Comparison of ENCODE assay signal across 16 cellular contexts in the genomic region with DNA sequence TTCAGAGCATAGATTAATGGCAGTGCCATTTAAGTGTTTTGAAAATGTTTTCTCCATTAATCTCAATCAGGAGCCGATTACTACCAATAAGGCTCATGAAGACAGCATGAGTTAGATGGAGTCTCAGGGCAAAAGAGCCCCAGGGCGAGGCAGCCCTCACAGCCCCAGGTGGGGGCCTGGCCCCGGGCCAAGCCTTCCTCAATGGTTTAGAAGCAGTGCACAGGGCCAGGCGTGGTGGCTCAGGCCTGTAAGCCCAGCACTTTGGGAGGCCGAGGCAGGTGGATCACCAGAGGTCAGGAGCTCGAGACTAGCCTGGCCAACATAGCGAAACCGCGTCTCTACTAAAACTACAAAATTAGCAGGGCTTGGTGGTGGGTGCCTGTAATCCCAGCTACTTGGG.
DNase-seq lines count a peak whose midpoint lies in the region; ATAC-seq and TF ChIP-seq lines count a peak whose summit lies in the region.
"Had no signal": no experiment of that assay in that cellular context is flagged by ENCODE, and none has a peak within 500 bp of the region (broad histone marks: within the 10 kb centered on the region; RNA-seq: fewer than 3 reads in every experiment).

No MANE protein-coding gene starts in this region.

- TF ChIP-seq POLR2A in transverse colon (IDR thresholded peaks at IDR 0.05), result no peak

- ATAC-seq in activated CD8-positive, alpha-beta memory T cell treated with anti-CD3 and anti-CD28 coated beads, Interleukin-2, amount 10 ng/mL, durations not matched to agents 7 days and 5 days, result no peak
- ATAC-seq: GM12878 had no signal

- no peaks in the 10 kb centered on the region for H3K9me3 Mint-ChIP-seq in activated CD8-positive, alpha-beta memory T cell treated with anti-CD3 and anti-CD28 coated beads, Interleukin-2, amount 10 ng/mL, durations not matched to agents 7 days and 5 days (ENCODE audit: low read depth)
- no peaks in the 10 kb centered on the region for H3K9me3 Mint-ChIP-seq in type B pancreatic cell

- H3K4me3 Mint-ChIP-seq in activated CD8-positive, alpha-beta memory T cell treated with anti-CD3 and anti-CD28 coated beads, Interleukin-2, amount 10 ng/mL, durations not matched to agents 7 days and 5 days, result no peak overlapping the region
- no peak overlapping the region for H3K4me3 Mint-ChIP-seq in type B pancreatic cell
- H3K4me3 Mint-ChIP-seq: H9 had no signal

- H3K36me3 Mint-ChIP-seq in activated CD8-positive, alpha-beta memory T cell treated with anti-CD3 and anti-CD28 coated beads, Interleukin-2, amount 10 ng/mL, durations not matched to agents 7 days and 5 days, result no peaks in the 10 kb centered on the region
- no peaks in the 10 kb centered on the region for H3K36me3 Mint-ChIP-seq in type B pancreatic cell

- H3K27ac ChIP-seq in transverse colon, result no peak overlapping the region
- H3K27ac ChIP-seq: RWPE1 had no signal

- CTCF ChIA-PET in activated CD8-positive, alpha-beta memory T cell treated with anti-CD3 and anti-CD28 coated beads, Interleukin-2, amount 10 ng/mL, durations not matched to agents 7 days and 5 days (lab: Charles Lee), result no interaction called here

- in situ Hi-C loops in transverse colon (cut with MboI; ENCODE audit: low pct_ligation_motif_present in 1 of 4, low pct_unique_long_range_greater_than_20kb in 1 of 4, low sequenced_read_pairs in 3 of 4), result no loop called here

- H3K27me3 Mint-ChIP-seq in activated CD8-positive, alpha-beta memory T cell treated with anti-CD3 and anti-CD28 coated beads, Interleukin-2, amount 10 ng/mL, durations not matched to agents 7 days and 5 days, result no peaks in the 10 kb centered on the region
- no peaks in the 10 kb centered on the region for H3K27me3 Mint-ChIP-seq in type B pancreatic cell

- H3K9me3 ChIP-seq in transverse colon, result no peaks in the 10 kb centered on the region

- H3K27me3 ChIP-seq in transverse colon, result no peaks in the 10 kb centered on the region

- H3K4me1 Mint-ChIP-seq in activated CD8-positive, alpha-beta memory T cell treated with anti-CD3 and anti-CD28 coated beads, Interleukin-2, amount 10 ng/mL, durations not matched to agents 7 days and 5 days, result no peaks in the 10 kb centered on the region
- H3K4me1 Mint-ChIP-seq in type B pancreatic cell (ENCODE audit: unreplicated experiment), result peaks cover 11% of the 10 kb centered on the region

- TF ChIP-seq CTCF in type B pancreatic cell (conservative IDR thresholded peaks at IDR 0.05) (no peak), transverse colon (IDR thresholded peaks at IDR 0.05) (no peak)

- no peak overlapping the region for H3K27ac Mint-ChIP-seq in activated CD8-positive, alpha-beta memory T cell treated with anti-CD3 and anti-CD28 coated beads, Interleukin-2, amount 10 ng/mL, durations not matched to agents 7 days and 5 days
- no peak overlapping the region for H3K27ac Mint-ChIP-seq in type B pancreatic cell

- 83% methylated on average over 9 of the region's 9 CpGs; no CpG with 5 or more reads in 1 of the 2 donors for WGBS in transverse colon (ENCODE audit: low coverage in 1 of 2), 2 donors

- H3K4me1 ChIP-seq in transverse colon, result no peaks in the 10 kb centered on the region

- intact Hi-C loops in transverse colon (cut with DNase I; ENCODE audit: low total_unique reads), result no loop called here

- H3K36me3 ChIP-seq in transverse colon, result no peaks in the 10 kb centered on the region

- no peak for TF ChIP-seq EP300 in transverse colon (IDR thresholded peaks at IDR 0.05; ENCODE audit: low read depth)

- no peak overlapping the region for H3K4me3 ChIP-seq in transverse colon
- H3K4me3 ChIP-seq: GM12878 had no signal

- peak; percentile 6 for DNase-seq in activated CD8-positive, alpha-beta memory T cell treated with anti-CD3 and anti-CD28 coated beads, Interleukin-2, amount 50 U/mL, for 4 hours
- DNase-seq in activated CD8-positive, alpha-beta memory T cell treated with anti-CD3 and anti-CD28 coated beads, Interleukin-2, amount 10 ng/mL, durations not matched to agents 7 days and 5 days, result no peak
- peak; percentile 16 for DNase-seq in NCI-H748 treated with DMSO at 0.1 percent for 48 hours (lab: John Stamatoyannopoulos, UW)
- peak; percentile 55 for DNase-seq in mesenteric fat pad (ENCODE audit: low spot score)
- DNase-seq in type B pancreatic cell (ENCODE audit: extremely low spot score, unreplicated experiment), result peak; percentile 58
- DNase-seq in NCI-H526 (lab: John Stamatoyannopoulos, UW), result no peak
- no peak for DNase-seq in transverse colon
- no peak for DNase-seq in midbrain (lab: John Stamatoyannopoulos, UW)
- DNase-seq: DMS53; H9; NCI-H187 treated with DMSO at 0.1 percent for 48 hours; NCI-H524; NK-92 treated with Interleukin-12 subunit alpha and Interleukin-12 subunit beta, amount 100 ng/mL, for 24 hours; OCI-M1 had no signal

Comparison
In these comparisons a context has a peak if more than half of its experiments do, and no peak if none do; other contexts are left out.
1. DNase-seq: peak in activated CD8-positive, alpha-beta memory T cell treated with anti-CD3 and anti-CD28 coated beads, Interleukin-2, amount 50 U/mL, for 4 hours (single experiment), NCI-H748 treated with DMSO at 0.1 percent for 48 hours (single experiment), mesenteric fat pad (single experiment) and type B pancreatic cell (single experiment); none in activated CD8-positive, alpha-beta memory T cell treated with anti-CD3 and anti-CD28 coated beads, Interleukin-2, amount 10 ng/mL, durations not matched to agents 7 days and 5 days (single experiment), NCI-H526 (0 of 2), transverse colon (single experiment) and midbrain (single experiment).